In genomic region chr3:158771577-158771976, GRCh38 we compare ENCODE assay signal across 1 cellular context.
TF ChIP-seq lines count a peak whose summit lies in the region.

No MANE protein-coding gene starts in this region.

TF ChIP-seq in WTC11, 78 proteins besides CTCF, POLR2A, EP300 and RAD21 (continued from another document):
- TF ChIP-seq TCF7 (CRISPR knock-in tag; IDR thresholded peaks at IDR 0.05; ENCODE audit: low read depth) (no peak), ZNF317 (CRISPR knock-in tag; IDR thresholded peaks at IDR 0.05; ENCODE audit: borderline replicate concordance, low read depth) (no peak), USF1 (CRISPR knock-in tag; IDR thresholded peaks at IDR 0.05) (no peak), SP1 (CRISPR knock-in tag; conservative IDR thresholded peaks at IDR 0.05) (no peak), ZBTB21 (CRISPR knock-in tag; IDR thresholded peaks at IDR 0.05; ENCODE audit: borderline replicate concordance) (no peak), KAT7 (CRISPR knock-in tag; IDR thresholded peaks at IDR 0.05; ENCODE audit: borderline replicate concordance) (no peak), ZNF281 (CRISPR knock-in tag; IDR thresholded peaks at IDR 0.05) (no peak), USF2 (CRISPR knock-in tag; IDR thresholded peaks at IDR 0.05) (no peak), NR2C2 (CRISPR knock-in tag; IDR thresholded peaks at IDR 0.05) (no peak), E2F4 (CRISPR knock-in tag; IDR thresholded peaks at IDR 0.05; ENCODE audit: borderline replicate concordance, low read depth) (no peak), ELF4 (CRISPR knock-in tag; IDR thresholded peaks at IDR 0.05; ENCODE audit: low read depth) (no peak)
TF ChIP-seq in WTC11: peak in this region for 0.
